ENCODE assay signal across 1 cellular context in the genomic region with DNA sequence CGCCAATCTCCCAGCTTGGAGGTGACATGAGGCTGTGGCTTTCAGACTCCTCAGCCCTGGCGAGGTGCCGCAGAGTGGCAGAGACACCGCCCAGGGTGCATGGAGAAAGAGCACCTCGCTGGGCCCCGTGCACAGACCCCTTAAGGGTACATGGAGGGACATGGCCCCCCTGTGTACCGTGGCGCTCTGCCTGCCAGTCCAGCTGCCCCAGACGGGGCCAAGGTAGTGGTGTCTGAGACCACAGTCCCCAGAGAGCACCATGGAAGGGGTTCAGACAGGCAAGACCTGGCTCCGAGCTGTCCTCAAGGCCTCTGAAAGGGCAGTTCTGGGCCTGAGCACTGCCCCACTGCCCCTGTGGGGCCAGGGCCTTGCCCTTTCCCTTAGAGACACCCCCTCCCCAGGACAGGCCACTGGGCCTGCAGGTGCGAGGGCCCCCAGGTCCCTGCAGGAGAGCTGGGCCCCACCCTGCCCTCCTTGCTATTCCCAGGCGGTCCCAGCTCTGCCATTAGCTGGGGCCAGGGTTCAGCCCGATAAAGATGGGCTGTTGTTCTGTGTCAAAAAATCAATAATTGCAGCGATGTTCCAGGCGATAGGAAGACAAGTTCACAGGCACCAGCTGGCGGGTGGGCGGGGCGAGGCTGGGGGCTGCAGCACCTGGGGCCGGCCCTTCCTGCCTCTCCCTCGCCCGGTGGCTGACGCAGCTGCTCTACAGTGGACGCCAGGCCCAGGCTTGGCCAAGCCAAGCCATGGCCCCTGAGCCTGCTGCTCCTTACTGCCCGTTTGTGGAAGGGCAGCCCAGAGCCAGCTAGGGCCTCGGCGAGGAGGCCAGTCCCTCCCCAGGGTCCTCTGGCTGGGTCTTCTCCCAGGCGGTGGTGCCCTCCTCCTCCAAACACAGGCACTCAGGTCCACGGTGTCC.
A peak's percentile ranks its signal among the peaks of the same experiment; 100 is the strongest.
TF ChIP-seq lines count a peak whose summit lies in the region.

No MANE protein-coding gene starts in this region.

TF ChIP-seq in HepG2, 621 proteins besides CTCF, POLR2A, EP300 and RAD21 (continued from another document and continues in another):
- no peak for TF ChIP-seq THYN1 (CRISPR knock-in tag; IDR thresholded peaks at IDR 0.05; ENCODE audit: borderline replicate concordance, low read depth)
- TF ChIP-seq FOXP1 (IDR thresholded peaks at IDR 0.05) = peak; percentile 54; the same call in 1 of the 2 replicates
- TF ChIP-seq FOXP1 (CRISPR knock-in tag; IDR thresholded peaks at IDR 0.05) = peak; percentile 91
- TF ChIP-seq ZNF232 (CRISPR knock-in tag; IDR thresholded peaks at IDR 0.05; ENCODE audit: borderline replicate concordance) = 0 out of 2 replicates have a peak, but pooled peaks have one; percentile 55
- TF ChIP-seq, protein P1, sequence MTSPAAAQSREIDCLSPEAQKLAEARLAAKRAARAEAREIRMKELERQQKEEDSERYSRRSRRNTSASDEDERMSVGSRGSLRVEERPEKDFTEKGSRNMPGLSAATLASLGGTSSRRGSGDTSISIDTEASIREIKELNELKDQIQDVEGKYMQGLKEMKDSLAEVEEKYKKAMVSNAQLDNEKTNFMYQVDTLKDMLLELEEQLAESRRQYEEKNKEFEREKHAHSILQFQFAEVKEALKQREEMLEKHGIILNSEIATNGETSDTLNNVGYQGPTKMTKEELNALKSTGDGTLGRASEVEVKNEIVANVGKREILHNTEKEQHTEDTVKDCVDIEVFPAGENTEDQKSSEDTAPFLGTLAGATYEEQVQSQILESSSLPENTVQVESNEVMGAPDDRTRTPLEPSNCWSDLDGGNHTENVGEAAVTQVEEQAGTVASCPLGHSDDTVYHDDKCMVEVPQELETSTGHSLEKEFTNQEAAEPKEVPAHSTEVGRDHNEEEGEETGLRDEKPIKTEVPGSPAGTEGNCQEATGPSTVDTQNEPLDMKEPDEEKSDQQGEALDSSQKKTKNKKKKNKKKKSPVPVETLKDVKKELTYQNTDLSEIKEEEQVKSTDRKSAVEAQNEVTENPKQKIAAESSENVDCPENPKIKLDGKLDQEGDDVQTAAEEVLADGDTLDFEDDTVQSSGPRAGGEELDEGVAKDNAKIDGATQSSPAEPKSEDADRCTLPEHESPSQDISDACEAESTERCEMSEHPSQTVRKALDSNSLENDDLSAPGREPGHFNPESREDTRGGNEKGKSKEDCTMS (CRISPR knock-in tag; conservative IDR thresholded peaks at IDR 0.05) = peak; percentile 9; the same call in 1 of the 2 replicates
- TF ChIP-seq NFE2 (CRISPR knock-in tag; IDR thresholded peaks at IDR 0.05) = peak; percentile 16; the same call in 1 of the 2 replicates
- TF ChIP-seq, protein P2, sequence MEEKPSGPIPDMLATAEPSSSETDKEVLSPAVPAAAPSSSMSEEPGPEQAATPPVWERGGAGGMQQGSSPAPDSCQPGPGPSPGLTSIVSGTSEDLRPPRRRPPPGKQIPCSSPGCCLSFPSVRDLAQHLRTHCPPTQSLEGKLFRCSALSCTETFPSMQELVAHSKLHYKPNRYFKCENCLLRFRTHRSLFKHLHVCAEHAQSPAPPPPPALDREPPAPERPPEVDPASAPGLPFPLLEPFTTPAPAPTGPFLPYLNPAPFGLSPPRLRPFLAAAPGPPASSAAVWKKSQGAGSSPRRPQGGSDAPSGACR (CRISPR knock-in tag; IDR thresholded peaks at IDR 0.05) = peak; percentile 92; the same call in 1 of the 2 replicates
- TF ChIP-seq ZIK1 (CRISPR knock-in tag; IDR thresholded peaks at IDR 0.05; ENCODE audit: borderline replicate concordance, low read depth) = peak; percentile 70; the same call in 1 of the 2 replicates
- peak; percentile 62; the same call in 1 of the 2 replicates for TF ChIP-seq ZNF253 (CRISPR knock-in tag; IDR thresholded peaks at IDR 0.05; ENCODE audit: borderline replicate concordance)
- peak; percentile 74 for TF ChIP-seq KDM2A (CRISPR knock-in tag; IDR thresholded peaks at IDR 0.05; ENCODE audit: borderline replicate concordance, low read depth)
- TF ChIP-seq ZNF510 (CRISPR knock-in tag; IDR thresholded peaks at IDR 0.05; ENCODE audit: low read depth) = 0 out of 2 replicates have a peak, but pooled peaks have one; percentile 66
- TF ChIP-seq TAF1 (CRISPR knock-in tag; IDR thresholded peaks at IDR 0.05) = peak; percentile 52
- TF ChIP-seq, protein P3, sequence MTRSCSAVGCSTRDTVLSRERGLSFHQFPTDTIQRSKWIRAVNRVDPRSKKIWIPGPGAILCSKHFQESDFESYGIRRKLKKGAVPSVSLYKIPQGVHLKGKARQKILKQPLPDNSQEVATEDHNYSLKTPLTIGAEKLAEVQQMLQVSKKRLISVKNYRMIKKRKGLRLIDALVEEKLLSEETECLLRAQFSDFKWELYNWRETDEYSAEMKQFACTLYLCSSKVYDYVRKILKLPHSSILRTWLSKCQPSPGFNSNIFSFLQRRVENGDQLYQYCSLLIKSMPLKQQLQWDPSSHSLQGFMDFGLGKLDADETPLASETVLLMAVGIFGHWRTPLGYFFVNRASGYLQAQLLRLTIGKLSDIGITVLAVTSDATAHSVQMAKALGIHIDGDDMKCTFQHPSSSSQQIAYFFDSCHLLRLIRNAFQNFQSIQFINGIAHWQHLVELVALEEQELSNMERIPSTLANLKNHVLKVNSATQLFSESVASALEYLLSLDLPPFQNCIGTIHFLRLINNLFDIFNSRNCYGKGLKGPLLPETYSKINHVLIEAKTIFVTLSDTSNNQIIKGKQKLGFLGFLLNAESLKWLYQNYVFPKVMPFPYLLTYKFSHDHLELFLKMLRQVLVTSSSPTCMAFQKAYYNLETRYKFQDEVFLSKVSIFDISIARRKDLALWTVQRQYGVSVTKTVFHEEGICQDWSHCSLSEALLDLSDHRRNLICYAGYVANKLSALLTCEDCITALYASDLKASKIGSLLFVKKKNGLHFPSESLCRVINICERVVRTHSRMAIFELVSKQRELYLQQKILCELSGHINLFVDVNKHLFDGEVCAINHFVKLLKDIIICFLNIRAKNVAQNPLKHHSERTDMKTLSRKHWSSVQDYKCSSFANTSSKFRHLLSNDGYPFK (CRISPR knock-in tag; IDR thresholded peaks at IDR 0.05; ENCODE audit: borderline replicate concordance) = peak; percentile 64; the same call in 1 of the 2 replicates
- peak; percentile 86; the same call in 1 of the 2 replicates for TF ChIP-seq YEATS4 (CRISPR knock-in tag; IDR thresholded peaks at IDR 0.05; ENCODE audit: borderline replicate concordance)
- TF ChIP-seq IRX3 (CRISPR knock-in tag; IDR thresholded peaks at IDR 0.05; ENCODE audit: borderline replicate concordance, low read depth) = peak; percentile 64; the same call in 1 of the 2 replicates
- TF ChIP-seq ZNF773 (CRISPR knock-in tag; IDR thresholded peaks at IDR 0.05; ENCODE audit: borderline replicate concordance) = no peak
- peak; percentile 85 for TF ChIP-seq ZMYM4 (CRISPR knock-in tag; IDR thresholded peaks at IDR 0.05)
- peak; percentile 76; the same call in 1 of the 2 replicates for TF ChIP-seq ZKSCAN8 (CRISPR knock-in tag; IDR thresholded peaks at IDR 0.05; ENCODE audit: borderline replicate concordance)
- peak; percentile 24 for TF ChIP-seq PTBP1 (IDR thresholded peaks at IDR 0.05; ENCODE audit: low read depth, low read length, poor library complexity, severe bottlenecking)
- no peak for TF ChIP-seq FOXM1 (CRISPR knock-in tag; IDR thresholded peaks at IDR 0.05)
- TF ChIP-seq, protein P4, sequence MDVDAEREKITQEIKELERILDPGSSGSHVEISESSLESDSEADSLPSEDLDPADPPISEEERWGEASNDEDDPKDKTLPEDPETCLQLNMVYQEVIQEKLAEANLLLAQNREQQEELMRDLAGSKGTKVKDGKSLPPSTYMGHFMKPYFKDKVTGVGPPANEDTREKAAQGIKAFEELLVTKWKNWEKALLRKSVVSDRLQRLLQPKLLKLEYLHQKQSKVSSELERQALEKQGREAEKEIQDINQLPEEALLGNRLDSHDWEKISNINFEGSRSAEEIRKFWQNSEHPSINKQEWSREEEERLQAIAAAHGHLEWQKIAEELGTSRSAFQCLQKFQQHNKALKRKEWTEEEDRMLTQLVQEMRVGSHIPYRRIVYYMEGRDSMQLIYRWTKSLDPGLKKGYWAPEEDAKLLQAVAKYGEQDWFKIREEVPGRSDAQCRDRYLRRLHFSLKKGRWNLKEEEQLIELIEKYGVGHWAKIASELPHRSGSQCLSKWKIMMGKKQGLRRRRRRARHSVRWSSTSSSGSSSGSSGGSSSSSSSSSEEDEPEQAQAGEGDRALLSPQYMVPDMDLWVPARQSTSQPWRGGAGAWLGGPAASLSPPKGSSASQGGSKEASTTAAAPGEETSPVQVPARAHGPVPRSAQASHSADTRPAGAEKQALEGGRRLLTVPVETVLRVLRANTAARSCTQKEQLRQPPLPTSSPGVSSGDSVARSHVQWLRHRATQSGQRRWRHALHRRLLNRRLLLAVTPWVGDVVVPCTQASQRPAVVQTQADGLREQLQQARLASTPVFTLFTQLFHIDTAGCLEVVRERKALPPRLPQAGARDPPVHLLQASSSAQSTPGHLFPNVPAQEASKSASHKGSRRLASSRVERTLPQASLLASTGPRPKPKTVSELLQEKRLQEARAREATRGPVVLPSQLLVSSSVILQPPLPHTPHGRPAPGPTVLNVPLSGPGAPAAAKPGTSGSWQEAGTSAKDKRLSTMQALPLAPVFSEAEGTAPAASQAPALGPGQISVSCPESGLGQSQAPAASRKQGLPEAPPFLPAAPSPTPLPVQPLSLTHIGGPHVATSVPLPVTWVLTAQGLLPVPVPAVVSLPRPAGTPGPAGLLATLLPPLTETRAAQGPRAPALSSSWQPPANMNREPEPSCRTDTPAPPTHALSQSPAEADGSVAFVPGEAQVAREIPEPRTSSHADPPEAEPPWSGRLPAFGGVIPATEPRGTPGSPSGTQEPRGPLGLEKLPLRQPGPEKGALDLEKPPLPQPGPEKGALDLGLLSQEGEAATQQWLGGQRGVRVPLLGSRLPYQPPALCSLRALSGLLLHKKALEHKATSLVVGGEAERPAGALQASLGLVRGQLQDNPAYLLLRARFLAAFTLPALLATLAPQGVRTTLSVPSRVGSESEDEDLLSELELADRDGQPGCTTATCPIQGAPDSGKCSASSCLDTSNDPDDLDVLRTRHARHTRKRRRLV (CRISPR knock-in tag; IDR thresholded peaks at IDR 0.05) = 0 out of 2 replicates have a peak, but pooled peaks have one; percentile 42
- TF ChIP-seq CHD2 (IDR thresholded peaks at IDR 0.05; ENCODE audit: low read depth, low read length) = no peak
- TF ChIP-seq ZFP41 (CRISPR knock-in tag; IDR thresholded peaks at IDR 0.05; ENCODE audit: borderline replicate concordance) = peak; percentile 82; the same call in 1 of the 2 replicates
- TF ChIP-seq, protein P5, sequence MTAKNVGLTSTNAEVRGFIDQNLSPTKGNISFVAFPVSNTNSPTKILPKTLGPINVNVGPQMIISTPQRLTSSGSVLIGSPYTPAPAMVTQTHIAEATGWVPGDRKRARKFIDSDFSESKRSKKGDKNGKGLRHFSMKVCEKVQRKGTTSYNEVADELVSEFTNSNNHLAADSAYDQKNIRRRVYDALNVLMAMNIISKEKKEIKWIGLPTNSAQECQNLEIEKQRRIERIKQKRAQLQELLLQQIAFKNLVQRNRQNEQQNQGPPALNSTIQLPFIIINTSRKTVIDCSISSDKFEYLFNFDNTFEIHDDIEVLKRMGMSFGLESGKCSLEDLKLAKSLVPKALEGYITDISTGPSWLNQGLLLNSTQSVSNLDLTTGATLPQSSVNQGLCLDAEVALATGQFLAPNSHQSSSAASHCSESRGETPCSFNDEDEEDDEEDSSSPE (CRISPR knock-in tag; IDR thresholded peaks at IDR 0.05) = peak; percentile 77
- TF ChIP-seq GTF2F1 (IDR thresholded peaks at IDR 0.05; ENCODE audit: low read length) = no peak
- no peak; the same call in 1 of the 2 replicates for TF ChIP-seq ZNF775 (CRISPR knock-in tag; IDR thresholded peaks at IDR 0.05; ENCODE audit: borderline replicate concordance)
- peak; percentile 21; the same call in 1 of the 2 replicates for TF ChIP-seq BRCA1 (CRISPR knock-in tag; IDR thresholded peaks at IDR 0.05)
- TF ChIP-seq, protein P6, sequence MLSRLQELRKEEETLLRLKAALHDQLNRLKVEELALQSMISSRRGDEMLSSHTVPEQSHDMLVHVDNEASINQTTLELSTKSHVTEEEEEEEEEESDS (CRISPR knock-in tag; IDR thresholded peaks at IDR 0.05; ENCODE audit: borderline replicate concordance) = no peak
- no peak for TF ChIP-seq SNRNP70 (IDR thresholded peaks at IDR 0.05; ENCODE audit: low read depth, low read length)
- TF ChIP-seq ZBTB3 (CRISPR knock-in tag; IDR thresholded peaks at IDR 0.05; ENCODE audit: borderline replicate concordance, low read depth) = peak; percentile 95; the same call in 1 of the 2 replicates
- TF ChIP-seq HOXD1 (CRISPR knock-in tag; IDR thresholded peaks at IDR 0.05) = peak; percentile 75
- no peak for TF ChIP-seq ZKSCAN1 (IDR thresholded peaks at IDR 0.05; ENCODE audit: low read length)
- TF ChIP-seq SAFB2 (CRISPR knock-in tag; IDR thresholded peaks at IDR 0.05; ENCODE audit: borderline replicate concordance, low read depth) = peak; percentile 70; the same call in 1 of the 2 replicates
- no peak for TF ChIP-seq RORA (CRISPR knock-in tag; IDR thresholded peaks at IDR 0.05)
- TF ChIP-seq, protein P7, sequence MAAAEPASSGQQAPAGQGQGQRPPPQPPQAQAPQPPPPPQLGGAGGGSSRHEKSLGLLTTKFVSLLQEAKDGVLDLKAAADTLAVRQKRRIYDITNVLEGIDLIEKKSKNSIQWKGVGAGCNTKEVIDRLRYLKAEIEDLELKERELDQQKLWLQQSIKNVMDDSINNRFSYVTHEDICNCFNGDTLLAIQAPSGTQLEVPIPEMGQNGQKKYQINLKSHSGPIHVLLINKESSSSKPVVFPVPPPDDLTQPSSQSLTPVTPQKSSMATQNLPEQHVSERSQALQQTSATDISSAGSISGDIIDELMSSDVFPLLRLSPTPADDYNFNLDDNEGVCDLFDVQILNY (CRISPR knock-in tag; conservative IDR thresholded peaks at IDR 0.05) = no peak; the same call in 1 of the 2 replicates
- TF ChIP-seq ZNF776 (CRISPR knock-in tag; IDR thresholded peaks at IDR 0.05) = no peak; the same call in 1 of the 2 replicates
- TF ChIP-seq, protein P8, sequence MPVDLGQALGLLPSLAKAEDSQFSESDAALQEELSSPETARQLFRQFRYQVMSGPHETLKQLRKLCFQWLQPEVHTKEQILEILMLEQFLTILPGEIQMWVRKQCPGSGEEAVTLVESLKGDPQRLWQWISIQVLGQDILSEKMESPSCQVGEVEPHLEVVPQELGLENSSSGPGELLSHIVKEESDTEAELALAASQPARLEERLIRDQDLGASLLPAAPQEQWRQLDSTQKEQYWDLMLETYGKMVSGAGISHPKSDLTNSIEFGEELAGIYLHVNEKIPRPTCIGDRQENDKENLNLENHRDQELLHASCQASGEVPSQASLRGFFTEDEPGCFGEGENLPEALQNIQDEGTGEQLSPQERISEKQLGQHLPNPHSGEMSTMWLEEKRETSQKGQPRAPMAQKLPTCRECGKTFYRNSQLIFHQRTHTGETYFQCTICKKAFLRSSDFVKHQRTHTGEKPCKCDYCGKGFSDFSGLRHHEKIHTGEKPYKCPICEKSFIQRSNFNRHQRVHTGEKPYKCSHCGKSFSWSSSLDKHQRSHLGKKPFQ (CRISPR knock-in tag; IDR thresholded peaks at IDR 0.05; ENCODE audit: insufficient replicate concordance) = no peak
- TF ChIP-seq ZNF550 (CRISPR knock-in tag; IDR thresholded peaks at IDR 0.05; ENCODE audit: borderline replicate concordance) = no peak
- TF ChIP-seq ZNF839 (CRISPR knock-in tag; IDR thresholded peaks at IDR 0.05; ENCODE audit: borderline replicate concordance) = peak; percentile 84
- TF ChIP-seq ZNF713 (CRISPR knock-in tag; IDR thresholded peaks at IDR 0.05) = peak; percentile 18; the same call in 1 of the 2 replicates
- TF ChIP-seq ZNF781 (CRISPR knock-in tag; IDR thresholded peaks at IDR 0.05; ENCODE audit: borderline replicate concordance, not compliant biosample characterization) = no peak
- TF ChIP-seq ZNF460 (CRISPR knock-in tag; IDR thresholded peaks at IDR 0.05; ENCODE audit: borderline replicate concordance) = no peak; the same call in 1 of the 2 replicates
- no peak for TF ChIP-seq PHB2 (IDR thresholded peaks at IDR 0.05; ENCODE audit: partially characterized antibody)
- peak; percentile 46 for TF ChIP-seq KMT2B (CRISPR knock-in tag; IDR thresholded peaks at IDR 0.05)
- TF ChIP-seq CC2D1A (CRISPR knock-in tag; IDR thresholded peaks at IDR 0.05) = no peak
- peak in 1 of 2 experiments; percentile 98; a peak in 2 of 4 replicates for TF ChIP-seq KLF16 (CRISPR knock-in tag; IDR thresholded peaks at IDR 0.05)
